Comparison of ENCODE assay signal across 8 cellular contexts in genomic region chr1:155609515-155610256, GRCh38. TPM values are rescaled to one million over a fixed set of nuclear protein-coding genes. Genes with fewer than 3 reads are reported as not detected.
DNase-seq lines count a peak whose midpoint lies in the region; ATAC-seq and TF ChIP-seq lines count a peak whose summit lies in the region.

MSTO1 (plus strand) TSS chr1:155610218; CDS start chr1:155610249, 31 bp downstream.

- peaks cover 4% of the 10 kb centered on the region for H3K27me3 Mint-ChIP-seq in T-helper 1 cell treated with Interleukin-12 subunit alpha and Interleukin-12 subunit beta and Interleukin-4 antibody, amounts not matched to agents 30 μg/mL and 1 μg/mL, for 36 hours (ENCODE audit: low read depth)
- no peaks in the 10 kb centered on the region for H3K27me3 Mint-ChIP-seq in progenitor cell of endocrine pancreas

- H3K36me3 Mint-ChIP-seq in T-helper 1 cell treated with Interleukin-12 subunit alpha and Interleukin-12 subunit beta and Interleukin-4 antibody, amounts not matched to agents 30 μg/mL and 1 μg/mL, for 36 hours (ENCODE audit: low read depth) = peaks cover 12% of the 10 kb centered on the region
- peaks cover 3% of the 10 kb centered on the region for H3K36me3 Mint-ChIP-seq in progenitor cell of endocrine pancreas (ENCODE audit: insufficient read depth)

- peak within 1 kb of the TSS; percentile 96 for H3K4me3 Mint-ChIP-seq in T-helper 1 cell treated with Interleukin-12 subunit alpha and Interleukin-12 subunit beta and Interleukin-4 antibody, amounts not matched to agents 30 μg/mL and 1 μg/mL, for 36 hours
- peak within 1 kb of the TSS; percentile 90 for H3K4me3 Mint-ChIP-seq in progenitor cell of endocrine pancreas (ENCODE audit: low read depth)

- ATAC-seq in HG02884 (IDR thresholded peaks at IDR 0.05; ENCODE audit: unreplicated experiment) = peak; percentile 92
- ATAC-seq in left cardiac atrium = peak; percentile 98 to 99

- intact Hi-C loops in left cardiac atrium (cut with DNase I) = no loop called here

- H3K9me3 Mint-ChIP-seq in T-helper 1 cell treated with Interleukin-12 subunit alpha and Interleukin-12 subunit beta and Interleukin-4 antibody, amounts not matched to agents 30 μg/mL and 1 μg/mL, for 36 hours = no peaks in the 10 kb centered on the region
- H3K9me3 Mint-ChIP-seq in progenitor cell of endocrine pancreas (ENCODE audit: low read depth) = no peaks in the 10 kb centered on the region

- TF ChIP-seq CTCF in GM13977 (IDR thresholded peaks at IDR 0.05; ENCODE audit: extremely low read depth, insufficient read depth, missing control alignments) (no peak), progenitor cell of endocrine pancreas (IDR thresholded peaks at IDR 0.05; ENCODE audit: unreplicated experiment) (no peak)

- in situ Hi-C loops in GM13977 (cut with MboI; ENCODE audit: low pct_unique_long_range_greater_than_20kb, low sequenced_read_pairs, unreplicated experiment) = no loop called here

- peak; percentile 95 for DNase-seq in GM13977 (ENCODE audit: low spot score)
- DNase-seq in NCI-H1694 (lab: John Stamatoyannopoulos, UW) = peak; percentile 100
- peak; percentile 98 for DNase-seq in amniotic stem cell (lab: John Stamatoyannopoulos, UW)
- peak; percentile 99 for DNase-seq in left cardiac atrium
- DNase-seq in progenitor cell of endocrine pancreas (ENCODE audit: low spot score, unreplicated experiment) = peak; percentile 82
- DNase-seq in ureter (ENCODE audit: low spot score) = peak; percentile 97

- H3K27ac Mint-ChIP-seq in T-helper 1 cell treated with Interleukin-12 subunit alpha and Interleukin-12 subunit beta and Interleukin-4 antibody, amounts not matched to agents 30 μg/mL and 1 μg/mL, for 36 hours = peak within 1 kb of the TSS; percentile 93
- peak within 1 kb of the TSS; percentile 95 for H3K27ac Mint-ChIP-seq in progenitor cell of endocrine pancreas

- H3K4me1 Mint-ChIP-seq in T-helper 1 cell treated with Interleukin-12 subunit alpha and Interleukin-12 subunit beta and Interleukin-4 antibody, amounts not matched to agents 30 μg/mL and 1 μg/mL, for 36 hours (ENCODE audit: low read depth) = peaks cover 7% of the 10 kb centered on the region
- H3K4me1 Mint-ChIP-seq in progenitor cell of endocrine pancreas (ENCODE audit: low read depth) = no peaks in the 10 kb centered on the region

RNA-seq across cellular contexts. Expression of gene MSTO1, which starts in this region (rescaled TPM):
- total RNA-seq in left cardiac atrium (10 to 100 TPM; 16.0 to 31.6 TPM), progenitor cell of endocrine pancreas (53.4 and 62.1 TPM in 2 replicates), ureter (80.0 TPM)

Comparison
In these comparisons a context has a peak if more than half of its experiments do, and no peak if none do; other contexts are left out.
1. Peak in every context shown above with its lines: DNase-seq and ATAC-seq.